21 cellular contexts compared by ENCODE assay signal in the genomic region with DNA sequence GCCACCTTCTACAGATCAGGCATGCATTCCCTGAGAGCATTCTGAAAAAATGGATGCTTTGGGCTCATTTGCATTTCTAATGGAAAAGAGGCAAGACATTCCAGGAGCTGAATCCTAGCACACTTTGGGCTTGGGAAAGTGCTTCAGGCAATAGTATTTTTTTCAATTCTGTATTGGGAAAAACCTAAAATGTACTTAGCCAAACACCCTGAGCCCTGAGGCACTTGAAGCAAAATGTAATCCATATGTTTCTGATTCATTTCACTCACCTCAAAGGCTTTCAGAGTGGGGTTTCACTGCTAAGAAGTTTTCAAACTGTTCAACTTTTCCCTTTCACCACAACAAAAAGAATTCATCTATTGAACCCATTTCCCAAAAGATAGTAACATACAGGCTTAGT.
A peak's percentile ranks its signal among the peaks of the same experiment; 100 is the strongest.
DNase-seq lines count a peak whose midpoint lies in the region; ATAC-seq and TF ChIP-seq lines count a peak whose summit lies in the region.
"Had no signal": no experiment of that assay in that cellular context is flagged by ENCODE, and none has a peak within 500 bp of the region (broad histone marks: within the 10 kb centered on the region; RNA-seq: fewer than 3 reads in every experiment).

No MANE protein-coding gene starts in this region.

- H3K27ac ChIP-seq in SK-N-SH (ENCODE audit: low read depth in 2 of 2, low read length in 1 of 2) = no peak overlapping the region
- no peak overlapping the region for H3K27ac ChIP-seq in smooth muscle cell (ENCODE audit: low read depth)
- no peak overlapping the region for H3K27ac ChIP-seq in heart right ventricle
- H3K27ac ChIP-seq: 22Rv1; BLaER1 treated with 17β-estradiol and CSF1 and Interleukin-3, amounts not matched to agents 10 nM and 100 nM had no signal

- peaks cover 0 to 2% of the 10 kb centered on the region in 2 experiments; a peak in 1 of 4 replicates for H3K4me1 ChIP-seq in SK-N-SH (ENCODE audit: control insufficient read depth in 1 of 2, insufficient read depth in 2 of 2, low read depth in 1 of 2, low read length in 1 of 2)
- H3K4me1 ChIP-seq in smooth muscle cell (ENCODE audit: low read depth) = no peaks in the 10 kb centered on the region
- no peaks in the 10 kb centered on the region for H3K4me1 ChIP-seq in heart right ventricle
- H3K4me1 ChIP-seq: BE2C had no signal

- no peak for TF ChIP-seq EP300 in SK-N-SH (IDR thresholded peaks at IDR 0.05; ENCODE audit: borderline replicate concordance in 1 of 2, low read depth in 1 of 2, low read length in 1 of 2)

- TF ChIP-seq CTCF in SK-N-SH (IDR thresholded peaks at IDR 0.05) (no peak), smooth muscle cell (IDR thresholded peaks at IDR 0.05; ENCODE audit: borderline replicate concordance, insufficient read depth, poor library complexity, severe bottlenecking) (no peak), heart right ventricle (IDR thresholded peaks at IDR 0.05) (no peak)

- H3F3A ChIP-seq in SK-N-SH (replicated peaks; ENCODE audit: insufficient read depth) (no peaks in the 10 kb centered on the region), smooth muscle cell (ENCODE audit: low read depth) (no peaks in the 10 kb centered on the region)

- H4K20me1 ChIP-seq in SK-N-SH (ENCODE audit: insufficient read depth) (no peaks in the 10 kb centered on the region), smooth muscle cell (ENCODE audit: low read depth) (no peaks in the 10 kb centered on the region)
- H4K20me1 ChIP-seq: BLaER1 treated with 17β-estradiol and CSF1 and Interleukin-3, amounts not matched to agents 10 nM and 100 nM had no signal

- intact Hi-C loops in heart right ventricle (cut with DNase I) = no loop called here

- H3K27me3 ChIP-seq in SK-N-SH (ENCODE audit: insufficient read depth) = no peaks in the 10 kb centered on the region
- H3K27me3 ChIP-seq in smooth muscle cell (ENCODE audit: low read depth) = no peaks in the 10 kb centered on the region
- H3K27me3 ChIP-seq in heart right ventricle = peaks cover 0 to 14% (median 0%) of the 10 kb centered on the region in 7 donors
- H3K27me3 ChIP-seq: BE2C; BLaER1 treated with 17β-estradiol and CSF1 and Interleukin-3, amounts not matched to agents 10 nM and 100 nM had no signal

- ATAC-seq in SK-N-SH treated with all-trans-retinoic acid at 6 μM for 48 hours = peak; percentile 33; the same call in 1 of the 3 replicates
- no peak for ATAC-seq in GM18867 (IDR thresholded peaks at IDR 0.05; ENCODE audit: unreplicated experiment)
- ATAC-seq in HG02798 (IDR thresholded peaks at IDR 0.05; ENCODE audit: poor library complexity, unreplicated experiment) = no peak
- ATAC-seq in heart right ventricle = no peak
- ATAC-seq: GM12878 had no signal

- no peak overlapping the region for H3K4me3 ChIP-seq in SK-N-SH (ENCODE audit: low read depth in 2 of 2, low read length in 1 of 2)
- H3K4me3 ChIP-seq in smooth muscle cell = no peak overlapping the region
- no peak overlapping the region for H3K4me3 ChIP-seq in heart right ventricle
- H3K4me3 ChIP-seq: BLaER1 treated with 17β-estradiol and CSF1 and Interleukin-3, amounts not matched to agents 10 nM and 100 nM; GM12878 had no signal

- no peaks in the 10 kb centered on the region for H3K9me2 ChIP-seq in SK-N-SH

- H3K9ac ChIP-seq in SK-N-SH (no peak overlapping the region), smooth muscle cell (ENCODE audit: low read depth) (no peak overlapping the region)
- H3K9ac ChIP-seq: BLaER1 treated with 17β-estradiol and CSF1 and Interleukin-3, amounts not matched to agents 10 nM and 100 nM had no signal

- no peak for TF ChIP-seq RAD21 in SK-N-SH (IDR thresholded peaks at IDR 0.05; ENCODE audit: low read length)

- POLR2A ChIA-PET in SK-N-SH (lab: Yijun Ruan, JAX) = no interaction called here

- H3K79me2 ChIP-seq in SK-N-SH (ENCODE audit: insufficient read depth) = no peaks in the 10 kb centered on the region
- no peaks in the 10 kb centered on the region for H3K79me2 ChIP-seq in smooth muscle cell (ENCODE audit: low read depth)

- CTCF ChIA-PET in SK-N-SH (lab: Yijun Ruan, JAX) = no interaction called here

- H3K36me3 ChIP-seq in SK-N-SH (replicated peaks in 1 of 2; ENCODE audit: control insufficient read depth in 1 of 2, insufficient read depth in 2 of 2, low read length in 1 of 2) = no peaks in the 10 kb centered on the region
- no peaks in the 10 kb centered on the region for H3K36me3 ChIP-seq in smooth muscle cell (ENCODE audit: low read depth)
- no peaks in the 10 kb centered on the region for H3K36me3 ChIP-seq in heart right ventricle
- H3K36me3 ChIP-seq: BE2C; BLaER1 treated with 17β-estradiol and CSF1 and Interleukin-3, amounts not matched to agents 10 nM and 100 nM had no signal

- no peak for DNase-seq in SK-N-SH
- peak; percentile 74 for DNase-seq in RPMI7951 (ENCODE audit: low read depth)
- peak; percentile 19 for DNase-seq in fibroblast of gingiva (ENCODE audit: low read depth)
- no peak for DNase-seq in smooth muscle cell (lab: John Stamatoyannopoulos, UW; ENCODE audit: unreplicated experiment)
- DNase-seq in heart right ventricle = no peak
- DNase-seq: AML-193; BE2C; CD4-positive, alpha-beta T cell; CD8-positive, alpha-beta memory T cell; DMS 273 treated with DMSO at 0.1 percent for 48 hours; DMS53; DMS79 treated with DMSO at 0.1 percent for 48 hours; GDM1; H7; HCEC 1CT had no signal

- no peaks in the 10 kb centered on the region for H3K9me3 ChIP-seq in SK-N-SH
- H3K9me3 ChIP-seq in smooth muscle cell (replicated peaks; ENCODE audit: low read depth) = no peaks in the 10 kb centered on the region
- peaks cover 0 to 12% (median 3%) of the 10 kb centered on the region in 11 donors for H3K9me3 ChIP-seq in heart right ventricle
- H3K9me3 ChIP-seq: BE2C had no signal

- H2AFZ ChIP-seq in SK-N-SH (ENCODE audit: low read depth) = no peak overlapping the region
- peak overlapping the region; percentile 4 for H2AFZ ChIP-seq in smooth muscle cell (ENCODE audit: low read depth)

- H3K4me2 ChIP-seq in SK-N-SH (no peak overlapping the region), smooth muscle cell (no peak overlapping the region)

TF ChIP-seq in SK-N-SH treated with all-trans-retinoic acid at 6 μM for 48 hours, 23 proteins besides CTCF, POLR2A, EP300 and RAD21 (continues in another document):
- TF ChIP-seq, protein P1, sequence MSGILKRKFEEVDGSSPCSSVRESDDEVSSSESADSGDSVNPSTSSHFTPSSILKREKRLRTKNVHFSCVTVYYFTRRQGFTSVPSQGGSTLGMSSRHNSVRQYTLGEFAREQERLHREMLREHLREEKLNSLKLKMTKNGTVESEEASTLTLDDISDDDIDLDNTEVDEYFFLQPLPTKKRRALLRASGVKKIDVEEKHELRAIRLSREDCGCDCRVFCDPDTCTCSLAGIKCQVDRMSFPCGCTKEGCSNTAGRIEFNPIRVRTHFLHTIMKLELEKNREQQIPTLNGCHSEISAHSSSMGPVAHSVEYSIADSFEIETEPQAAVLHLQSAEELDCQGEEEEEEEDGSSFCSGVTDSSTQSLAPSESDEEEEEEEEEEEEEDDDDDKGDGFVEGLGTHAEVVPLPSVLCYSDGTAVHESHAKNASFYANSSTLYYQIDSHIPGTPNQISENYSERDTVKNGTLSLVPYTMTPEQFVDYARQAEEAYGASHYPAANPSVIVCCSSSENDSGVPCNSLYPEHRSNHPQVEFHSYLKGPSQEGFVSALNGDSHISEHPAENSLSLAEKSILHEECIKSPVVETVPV (CRISPR knock-in tag; IDR thresholded peaks at IDR 0.05) = no peak
- TF ChIP-seq ZNF8 (CRISPR knock-in tag; IDR thresholded peaks at IDR 0.05) (no peak), OSR1 (CRISPR knock-in tag; IDR thresholded peaks at IDR 0.05) (no peak)

TF ChIP-seq in SK-N-SH, 30 proteins besides CTCF, POLR2A, EP300 and RAD21:
- TF ChIP-seq RXRA (IDR thresholded peaks at IDR 0.05; ENCODE audit: borderline replicate concordance, low read depth) (no peak), TCF12 (IDR thresholded peaks at IDR 0.05) (no peak), RCOR1 (IDR thresholded peaks at IDR 0.05; ENCODE audit: low read length) (no peak), SMC3 (IDR thresholded peaks at IDR 0.05; ENCODE audit: low read depth, low read length) (no peak), FOXJ3 (CRISPR knock-in tag; IDR thresholded peaks at IDR 0.05) (no peak), MEF2A (IDR thresholded peaks at IDR 0.05; ENCODE audit: borderline replicate concordance, low read depth) (no peak), FOXM1 (IDR thresholded peaks at IDR 0.05; ENCODE audit: low read depth) (no peak)
- TF ChIP-seq, protein P2, sequence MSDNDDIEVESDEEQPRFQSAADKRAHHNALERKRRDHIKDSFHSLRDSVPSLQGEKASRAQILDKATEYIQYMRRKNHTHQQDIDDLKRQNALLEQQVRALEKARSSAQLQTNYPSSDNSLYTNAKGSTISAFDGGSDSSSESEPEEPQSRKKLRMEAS (IDR thresholded peaks at IDR 0.05; ENCODE audit: low read depth) = no peak
- TF ChIP-seq, protein P3, sequence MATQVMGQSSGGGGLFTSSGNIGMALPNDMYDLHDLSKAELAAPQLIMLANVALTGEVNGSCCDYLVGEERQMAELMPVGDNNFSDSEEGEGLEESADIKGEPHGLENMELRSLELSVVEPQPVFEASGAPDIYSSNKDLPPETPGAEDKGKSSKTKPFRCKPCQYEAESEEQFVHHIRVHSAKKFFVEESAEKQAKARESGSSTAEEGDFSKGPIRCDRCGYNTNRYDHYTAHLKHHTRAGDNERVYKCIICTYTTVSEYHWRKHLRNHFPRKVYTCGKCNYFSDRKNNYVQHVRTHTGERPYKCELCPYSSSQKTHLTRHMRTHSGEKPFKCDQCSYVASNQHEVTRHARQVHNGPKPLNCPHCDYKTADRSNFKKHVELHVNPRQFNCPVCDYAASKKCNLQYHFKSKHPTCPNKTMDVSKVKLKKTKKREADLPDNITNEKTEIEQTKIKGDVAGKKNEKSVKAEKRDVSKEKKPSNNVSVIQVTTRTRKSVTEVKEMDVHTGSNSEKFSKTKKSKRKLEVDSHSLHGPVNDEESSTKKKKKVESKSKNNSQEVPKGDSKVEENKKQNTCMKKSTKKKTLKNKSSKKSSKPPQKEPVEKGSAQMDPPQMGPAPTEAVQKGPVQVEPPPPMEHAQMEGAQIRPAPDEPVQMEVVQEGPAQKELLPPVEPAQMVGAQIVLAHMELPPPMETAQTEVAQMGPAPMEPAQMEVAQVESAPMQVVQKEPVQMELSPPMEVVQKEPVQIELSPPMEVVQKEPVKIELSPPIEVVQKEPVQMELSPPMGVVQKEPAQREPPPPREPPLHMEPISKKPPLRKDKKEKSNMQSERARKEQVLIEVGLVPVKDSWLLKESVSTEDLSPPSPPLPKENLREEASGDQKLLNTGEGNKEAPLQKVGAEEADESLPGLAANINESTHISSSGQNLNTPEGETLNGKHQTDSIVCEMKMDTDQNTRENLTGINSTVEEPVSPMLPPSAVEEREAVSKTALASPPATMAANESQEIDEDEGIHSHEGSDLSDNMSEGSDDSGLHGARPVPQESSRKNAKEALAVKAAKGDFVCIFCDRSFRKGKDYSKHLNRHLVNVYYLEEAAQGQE (IDR thresholded peaks at IDR 0.05; ENCODE audit: low read depth, low read length) = no peak

Comparison
In these comparisons a context has a peak if more than half of its experiments do, and no peak if none do; other contexts are left out.
1. DNase-seq: peak in RPMI7951 (single experiment) and fibroblast of gingiva (single experiment); none in SK-N-SH (single experiment), smooth muscle cell (single experiment) and heart right ventricle (0 of 2).